Comparison of ENCODE assay signal across 8 cellular contexts in the genomic region with DNA sequence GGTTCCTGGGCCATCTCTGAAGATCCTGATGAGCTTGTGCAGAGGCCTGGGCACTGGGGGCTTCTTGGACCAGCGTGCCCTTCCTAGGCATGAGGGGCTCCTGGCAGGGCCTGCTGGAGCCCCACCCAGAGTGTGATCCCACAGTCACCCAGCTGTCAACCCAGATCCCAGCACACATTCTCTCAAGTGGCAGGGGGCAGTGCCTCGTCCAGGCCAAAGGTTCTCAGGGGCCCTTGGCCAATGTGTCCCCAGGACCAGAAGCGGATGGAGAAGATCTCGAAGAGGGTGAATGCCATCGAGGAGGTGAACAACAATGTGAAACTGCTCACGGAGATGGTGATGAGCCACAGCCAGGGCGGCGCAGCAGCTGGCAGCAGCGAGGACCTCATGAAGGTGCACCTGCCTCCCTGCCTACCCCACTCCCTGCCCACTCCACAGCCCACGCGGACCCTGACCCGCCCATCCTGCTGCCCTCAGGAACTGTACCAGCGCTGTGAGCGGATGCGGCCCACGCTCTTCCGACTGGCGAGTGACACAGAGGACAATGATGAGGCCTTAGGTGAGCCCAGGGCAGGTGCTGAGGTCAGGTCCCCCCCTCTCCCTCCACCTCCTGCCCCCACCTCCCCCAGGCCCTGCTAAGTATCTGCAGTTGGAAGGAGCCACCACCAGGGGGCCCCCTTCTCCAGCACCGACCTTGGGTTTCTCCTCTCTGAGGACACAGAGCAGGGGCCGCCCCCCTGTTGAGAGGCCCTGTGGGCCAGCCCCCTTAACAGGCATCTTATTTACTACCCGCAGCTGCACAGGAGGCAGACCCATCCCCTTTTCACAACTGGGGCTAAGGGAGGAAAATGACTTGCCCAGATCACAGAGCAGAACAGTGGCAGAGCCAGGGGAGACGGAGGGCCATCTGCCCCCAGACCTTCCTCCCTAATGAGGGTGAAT. TPM values are rescaled to one million over a fixed set of nuclear protein-coding genes. Genes with fewer than 3 reads are reported as not detected.
A peak's percentile ranks its signal among the peaks of the same experiment; 100 is the strongest.
DNase-seq lines count a peak whose midpoint lies in the region; ATAC-seq and TF ChIP-seq lines count a peak whose summit lies in the region.

No MANE protein-coding gene starts in this region.

- peak overlapping the region in 4 of 5 donors; percentile 20 to 84 (median 50) for H3K27ac ChIP-seq in stomach

- H3K27me3 Mint-ChIP-seq in effector memory CD8-positive, alpha-beta T cell, result no peaks in the 10 kb centered on the region
- H3K27me3 Mint-ChIP-seq in naive B cell, result no peaks in the 10 kb centered on the region

- peak overlapping the region; percentile 94 to 95 for H3K27ac Mint-ChIP-seq in effector memory CD8-positive, alpha-beta T cell
- peak overlapping the region; percentile 85 to 96 (median 92) for H3K27ac Mint-ChIP-seq in naive B cell

- peak overlapping the region; percentile 75 to 76 for H3K4me3 Mint-ChIP-seq in effector memory CD8-positive, alpha-beta T cell
- H3K4me3 Mint-ChIP-seq in naive B cell, result peak overlapping the region in 5 of 8 donors; percentile 30 to 84 (median 53)

- TF ChIP-seq EP300 in stomach (IDR thresholded peaks at IDR 0.05), result no peak

- H3K4me1 ChIP-seq in stomach, result peaks cover 23 to 47% (median 43%) of the 10 kb centered on the region in 4 donors

- peaks cover 28 to 38% of the 10 kb centered on the region in 2 donors for H3K4me1 Mint-ChIP-seq in effector memory CD8-positive, alpha-beta T cell (ENCODE audit: low read depth in 2 of 2)
- peaks cover 24 to 51% (median 40%) of the 10 kb centered on the region in 3 donors for H3K4me1 Mint-ChIP-seq in naive B cell

- intact Hi-C loops in stomach (cut with DNase I; ENCODE audit: low total_unique reads), result no loop called here

- no peaks in the 10 kb centered on the region for H3K9me3 ChIP-seq in stomach

- no peaks in the 10 kb centered on the region for H3K9me3 Mint-ChIP-seq in effector memory CD8-positive, alpha-beta T cell
- H3K9me3 Mint-ChIP-seq in naive B cell, result no peaks in the 10 kb centered on the region

- TF ChIP-seq POLR2A in stomach (IDR thresholded peaks at IDR 0.05), result no peak

- TF ChIP-seq CTCF in stomach (IDR thresholded peaks at IDR 0.05), result peak in 5 of 7 experiments; percentile 49 to 95 (median 87)

- ATAC-seq in effector memory CD8-positive, alpha-beta T cell (replicated peaks), result peak; percentile 72
- ATAC-seq in naive B cell (ENCODE audit: low read depth in 2 of 2) (peak; percentile 72 to 79), HG03097 (IDR thresholded peaks at IDR 0.05; ENCODE audit: low FRiP score, unreplicated experiment) (no peak)

- H3K36me3 Mint-ChIP-seq in effector memory CD8-positive, alpha-beta T cell (ENCODE audit: insufficient read depth), result peaks cover 29% of the 10 kb centered on the region
- no peaks in the 10 kb centered on the region for H3K36me3 Mint-ChIP-seq in naive B cell

- 61 to 65% (median 63%) methylated on average over 20 to 22 of the region's 22 CpGs for WGBS in stomach, 5 donors

- peak; percentile 29 for DNase-seq in NCI-H748 (lab: John Stamatoyannopoulos, UW; ENCODE audit: unreplicated experiment)
- DNase-seq in NCI-H748 treated with DMSO at 0.1 percent for 48 hours (lab: John Stamatoyannopoulos, UW), result no peak
- peak; percentile 66 for DNase-seq in NCI-H69 (lab: John Stamatoyannopoulos, UW)
- peak; percentile 57 to 58 for DNase-seq in activated CD8-positive, alpha-beta memory T cell treated with anti-CD3 and anti-CD28 coated beads for 4 hours (ENCODE audit: low read depth in 2 of 2)
- DNase-seq in effector memory CD8-positive, alpha-beta T cell, result peak; percentile 73 to 75 (median 73)
- DNase-seq in naive B cell, result peak; percentile 74
- peak; percentile 73 for DNase-seq in stomach

- no peak overlapping the region for H3K4me3 ChIP-seq in stomach

- H3K36me3 ChIP-seq in stomach, result peaks cover 28 to 91% (median 83%) of the 10 kb centered on the region in 4 donors

- H3K27me3 ChIP-seq in stomach, result no peaks in the 10 kb centered on the region

RNA-seq across cellular contexts. Expression of a gene that starts 14.7 kb away (rescaled TPM):
- 10 to 100 TPM; 15.5 to 28.9 (median 24.2) TPM for polyA plus RNA-seq in naive B cell (ENCODE audit: low read depth in 6 of 6)
- 10 to 100 TPM; 39.5 to 87.9 (median 55.6) TPM for total RNA-seq in stomach
- 10 to 100 TPM; 30.3 to 43.6 (median 34.1) TPM for polyA plus RNA-seq in stomach

RNA-seq across cellular contexts. Expression of a gene that starts 16.1 kb away (rescaled TPM):
- 1 to 10 TPM; 2.7 to 8.0 (median 3.2) TPM for polyA plus RNA-seq in naive B cell (ENCODE audit: low read depth in 6 of 6)
- total RNA-seq in stomach, result 100 to 1,000 TPM in 1 of 5 donors, 10 to 100 TPM in 1, 1 to 10 TPM in 2, not detected in 1; 1.6 to 135 (median 7.3) TPM
- 10 to 100 TPM in 1 of 3 donors, 1 to 10 TPM in 2; 8.7 to 12.8 (median 9.5) TPM for polyA plus RNA-seq in stomach

RNA-seq across cellular contexts. Expression of a gene that starts 35.2 kb away (rescaled TPM):
- polyA plus RNA-seq in naive B cell (ENCODE audit: low read depth in 6 of 6) (10 to 100 TPM in 1 of 6 donors, 1 to 10 TPM in 5; 4.0 to 14.3 (median 7.6) TPM), stomach (10 to 100 TPM in 1 of 3 donors, 1 to 10 TPM in 2; 6.4 to 11.8 (median 8.1) TPM)
- total RNA-seq in stomach, result 10 to 100 TPM in 1 of 5 donors, 1 to 10 TPM in 4; 2.9 to 72.1 (median 5.4) TPM

RNA-seq across cellular contexts. Expression of a gene that starts 43.5 kb away (rescaled TPM):
- 1 to 10 TPM in 1 of 6 donors, under 1 TPM in 3, not detected in 2; 0.60 to 2.6 (median 0.66) TPM for polyA plus RNA-seq in naive B cell (ENCODE audit: low read depth in 6 of 6)
- 1 to 10 TPM in 1 of 5 donors, not detected in 4; 4.2 TPM for total RNA-seq in stomach
- polyA plus RNA-seq in stomach, result 1 to 10 TPM; 4.1 to 7.1 (median 5.0) TPM

RNA-seq across cellular contexts. Expression of a gene that starts 52.1 kb away (rescaled TPM):
- 10 to 100 TPM in 4 of 6 donors, 1 to 10 TPM in 2; 4.1 to 35.3 (median 12.8) TPM for polyA plus RNA-seq in naive B cell (ENCODE audit: low read depth in 6 of 6)
- 100 to 1,000 TPM; 235 to 490 (median 312) TPM for total RNA-seq in stomach
- 1,000 to 10,000 TPM in 1 of 3 donors, 100 to 1,000 TPM in 2; 596 to 1,435 (median 703) TPM for polyA plus RNA-seq in stomach
